Comparison of ENCODE assay signal across 9 cellular contexts in genomic region chr17:79852748-79853147, GRCh38. TPM values are rescaled to one million over a fixed set of nuclear protein-coding genes. Genes with fewer than 3 reads are reported as not detected.
A peak's percentile ranks its signal among the peaks of the same experiment; 100 is the strongest.
DNase-seq lines count a peak whose midpoint lies in the region; ATAC-seq and TF ChIP-seq lines count a peak whose summit lies in the region.
"Had no signal": no experiment of that assay in that cellular context is flagged by ENCODE, and none has a peak within 500 bp of the region (broad histone marks: within the 10 kb centered on the region; RNA-seq: fewer than 3 reads in every experiment).

No MANE protein-coding gene starts in this region.

- DNase-seq in right cardiac atrium (no peak), left ventricle myocardium superior (no peak), iris pigment epithelial cell (ENCODE audit: low read depth) (peak; percentile 58), UCSD-AML1 (lab: John Stamatoyannopoulos, UW; ENCODE audit: unreplicated experiment) (no peak), superior temporal gyrus (ENCODE audit: extremely low spot score) (no peak), omental fat pad (ENCODE audit: low spot score) (no peak)
- no peak for DNase-seq in activated CD4-positive, alpha-beta memory T cell treated with anti-CD3 and anti-CD28 coated beads, Interleukin-2, amount 10 ng/mL, durations not matched to agents 7 days and 5 days
- DNase-seq: activated CD4-positive, CD25-positive, alpha-beta regulatory T cell had no signal

- POLR2A ChIA-PET in activated CD4-positive, alpha-beta memory T cell treated with anti-CD3 and anti-CD28 coated beads, Interleukin-2, amount 10 ng/mL, durations not matched to agents 7 days and 5 days (lab: Charles Lee) = no interaction called here

- TF ChIP-seq CTCF in omental fat pad (IDR thresholded peaks at IDR 0.05) = no peak

- H3K36me3 Mint-ChIP-seq in activated CD4-positive, alpha-beta memory T cell treated with anti-CD3 and anti-CD28 coated beads, Interleukin-2, amount 10 ng/mL, durations not matched to agents 7 days and 5 days (ENCODE audit: low read depth) = no peaks in the 10 kb centered on the region

- 35% methylated on average over 5 of the region's 5 CpGs for WGBS in right cardiac atrium

- peaks cover 7% of the 10 kb centered on the region for H3K4me1 Mint-ChIP-seq in activated CD4-positive, alpha-beta memory T cell treated with anti-CD3 and anti-CD28 coated beads, Interleukin-2, amount 10 ng/mL, durations not matched to agents 7 days and 5 days

- no peak overlapping the region for H3K27ac Mint-ChIP-seq in activated CD4-positive, alpha-beta memory T cell treated with anti-CD3 and anti-CD28 coated beads, Interleukin-2, amount 10 ng/mL, durations not matched to agents 7 days and 5 days

- CTCF ChIA-PET in activated CD4-positive, alpha-beta memory T cell treated with anti-CD3 and anti-CD28 coated beads, Interleukin-2, amount 10 ng/mL, durations not matched to agents 7 days and 5 days (lab: Charles Lee) = interaction anchor here (1.7 kb wide), 1 partner anchor 12 kb away, joined by 3 read pairs; no protein-coding TSS in a partner anchor

- H3K27me3 ChIP-seq in right cardiac atrium (ENCODE audit: control insufficient read depth, insufficient read depth) = no peaks in the 10 kb centered on the region

- no peaks in the 10 kb centered on the region for H3K4me1 ChIP-seq in right cardiac atrium (ENCODE audit: control insufficient read depth, insufficient read depth, low read length)

- ATAC-seq in right cardiac atrium (no peak), left ventricle myocardium superior (no peak), omental fat pad (ENCODE audit: low FRiP score) (no peak), GM19397 (IDR thresholded peaks at IDR 0.05; ENCODE audit: unreplicated experiment) (no peak)

- H3K27ac ChIP-seq in right cardiac atrium (ENCODE audit: low read length) = no peak overlapping the region

- intact Hi-C loops in right cardiac atrium (cut with DNase I) = no loop called here
- intact Hi-C loops in left ventricle myocardium superior (cut with micrococcal nuclease) = loop anchor here (10.0 kb wide), 1 partner anchor 62 kb away; no protein-coding TSS in a partner anchor

- no peaks in the 10 kb centered on the region for H3K9me3 ChIP-seq in right cardiac atrium (ENCODE audit: control insufficient read depth, low read length)

- peak overlapping the region; percentile 52 for H3K4me3 Mint-ChIP-seq in activated CD4-positive, alpha-beta memory T cell treated with anti-CD3 and anti-CD28 coated beads, Interleukin-2, amount 10 ng/mL, durations not matched to agents 7 days and 5 days

- peak overlapping the region; percentile 16 for H3K4me3 ChIP-seq in right cardiac atrium (ENCODE audit: low read length)

- H3K9me3 Mint-ChIP-seq in activated CD4-positive, alpha-beta memory T cell treated with anti-CD3 and anti-CD28 coated beads, Interleukin-2, amount 10 ng/mL, durations not matched to agents 7 days and 5 days = no peaks in the 10 kb centered on the region

- H3K27me3 Mint-ChIP-seq in activated CD4-positive, alpha-beta memory T cell treated with anti-CD3 and anti-CD28 coated beads, Interleukin-2, amount 10 ng/mL, durations not matched to agents 7 days and 5 days = peaks cover 21% of the 10 kb centered on the region

RNA-seq across cellular contexts. Expression of gene CBX4, which starts 13.5 kb away (rescaled TPM):
- total RNA-seq in right cardiac atrium (10 to 100 TPM; 26.9 to 32.6 (median 30.3) TPM), left ventricle myocardium superior (27.4 TPM), omental fat pad (10 to 100 TPM in 2 of 4 donors, 1 to 10 TPM in 2; 5.5 to 16.6 (median 10.6) TPM)
- 19.8 TPM for polyA plus RNA-seq in right cardiac atrium
- total RNA-seq in activated CD4-positive, alpha-beta memory T cell treated with anti-CD3 and anti-CD28 coated beads, Interleukin-2, amount 10 ng/mL, durations not matched to agents 7 days and 5 days = 10 to 100 TPM; 34.4 to 36.5 TPM

RNA-seq across cellular contexts. Expression of gene CBX8, which starts 55.9 kb away (rescaled TPM):
- 1 to 10 TPM; 2.4 to 7.3 (median 5.5) TPM for total RNA-seq in right cardiac atrium
- 3.8 TPM for polyA plus RNA-seq in right cardiac atrium
- 8.2 TPM for total RNA-seq in left ventricle myocardium superior
- 1 to 10 TPM; 5.7 to 6.7 TPM for total RNA-seq in activated CD4-positive, alpha-beta memory T cell treated with anti-CD3 and anti-CD28 coated beads, Interleukin-2, amount 10 ng/mL, durations not matched to agents 7 days and 5 days
- 1 to 10 TPM in 2 of 4 donors, under 1 TPM in 2; 0.88 to 2.2 (median 1.2) TPM for total RNA-seq in omental fat pad
